In genomic region chr2:9614562-9614961, GRCh38 we compare ENCODE assay signal across 23 cellular contexts. TPM values are rescaled to one million over a fixed set of nuclear protein-coding genes. Genes with fewer than 3 reads are reported as not detected.
DNase-seq lines count a peak whose midpoint lies in the region; ATAC-seq, FAIRE-seq and TF ChIP-seq lines count a peak whose summit lies in the region.
"Had no signal": no experiment of that assay in that cellular context is flagged by ENCODE, and none has a peak within 500 bp of the region (broad histone marks: within the 10 kb centered on the region; RNA-seq: fewer than 3 reads in every experiment).

No MANE protein-coding gene starts in this region.

- no peaks in the 10 kb centered on the region for H3K27me3 ChIP-seq in BLaER1
- H3K27me3 ChIP-seq: MG63 had no signal

- no peak for TF ChIP-seq POLR2A in A549 (IDR thresholded peaks at IDR 0.05; ENCODE audit: low read length)

- TF ChIP-seq RAD21 in A549 (conservative IDR thresholded peaks at IDR 0.05 in 1 of 2, IDR thresholded peaks at IDR 0.05 in 1 of 2) = no peak

- TF ChIP-seq EP300 in A549 (IDR thresholded peaks at IDR 0.05) = no peak

- H3K4me1 Mint-ChIP-seq in natural killer cell = peaks cover 89 to 97% of the 10 kb centered on the region in 2 donors
- H3K4me1 Mint-ChIP-seq in activated CD8-positive, alpha-beta T cell treated with anti-CD3 and anti-CD28 coated beads, Interleukin-2, amount 10 ng/mL, durations not matched to agents 7 days and 5 days (ENCODE audit: low read depth) = peaks cover 82% of the 10 kb centered on the region

- CTCF ChIA-PET in A549 (lab: Yijun Ruan, JAX) = interaction anchor here (0.5 to 1.7 kb wide), 7 partner anchors 9 to 185 kb away, joined by 3 to 7 read pairs (median 4); no protein-coding TSS in a partner anchor
- CTCF ChIA-PET in activated CD8-positive, alpha-beta T cell treated with anti-CD3 and anti-CD28 coated beads, Interleukin-2, amount 10 ng/mL, durations not matched to agents 7 days and 5 days (lab: Charles Lee) = interaction anchor here (0.8 to 1.7 kb wide), 3 partner anchors 15 to 19 kb away, joined by 3 to 6 read pairs (median 3); partner anchors contain the start of gene YWHAQ

- peaks cover 71% of the 10 kb centered on the region for H3K36me3 ChIP-seq in BLaER1
- H3K36me3 ChIP-seq in SK-N-MC (ENCODE audit: insufficient read depth, low read length) = peaks cover 68% of the 10 kb centered on the region

- no peak overlapping the region for H3K4me2 ChIP-seq in A549
- H3K4me2 ChIP-seq in BLaER1 = 0 out of 2 replicates have a peak overlapping the region, but pooled peaks have one; percentile 53

- H3K27ac ChIP-seq in A549 (no peak overlapping the region), BLaER1 (no peak overlapping the region), SK-N-MC (peak overlapping the region; percentile 68)
- H3K27ac ChIP-seq: C4-2B had no signal

- 85% methylated on average over 3 of the region's 3 CpGs for WGBS in A549 (ENCODE audit: missing lambda C conversion rate)

- FAIRE-seq in A549 (lab: Jason Lieb, UNC) = peak; percentile 36
- FAIRE-seq: D721Med, H1 had no signal

- H3K27ac Mint-ChIP-seq in natural killer cell = peak overlapping the region; percentile 87 to 93
- no peak overlapping the region for H3K27ac Mint-ChIP-seq in activated CD8-positive, alpha-beta T cell treated with anti-CD3 and anti-CD28 coated beads, Interleukin-2, amount 10 ng/mL, durations not matched to agents 7 days and 5 days

- TF ChIP-seq CTCF in A549 (IDR thresholded peaks at IDR 0.05) = no peak
- no peak for TF ChIP-seq CTCF in natural killer cell (IDR thresholded peaks at IDR 0.05)

- no peaks in the 10 kb centered on the region for H3K27me3 Mint-ChIP-seq in natural killer cell (ENCODE audit: low read depth in 2 of 2)
- no peaks in the 10 kb centered on the region for H3K27me3 Mint-ChIP-seq in activated CD8-positive, alpha-beta T cell treated with anti-CD3 and anti-CD28 coated beads, Interleukin-2, amount 10 ng/mL, durations not matched to agents 7 days and 5 days (ENCODE audit: low read depth)

- H3K4me3 ChIP-seq in A549 = no peak overlapping the region
- no peak overlapping the region for H3K4me3 ChIP-seq in BLaER1
- H3K4me3 ChIP-seq in SK-N-MC = 0 out of 2 replicates have a peak overlapping the region, but pooled peaks have one; percentile 51
- H3K4me3 ChIP-seq: MG63 had no signal

- peaks cover 100% of the 10 kb centered on the region for H4K20me1 ChIP-seq in BLaER1

- no peak for DNase-seq in A549 (ENCODE audit: low read depth in 1 of 2, low spot score in 1 of 2)
- no peak for DNase-seq in SK-N-MC (ENCODE audit: low read depth, low spot score)
- no peak for DNase-seq in natural killer cell
- no peak for DNase-seq in C1 segment of cervical spinal cord (lab: John Stamatoyannopoulos, UW)
- DNase-seq in activated CD8-positive, alpha-beta T cell treated with anti-CD3 and anti-CD28 coated beads, Interleukin-2, amount 10 ng/mL, durations not matched to agents 7 days and 5 days = no peak
- DNase-seq: ACHN, DMS53, GDM1, Kasumi-1, MG63, NCI-H1048, NCI-H1417 treated with DMSO at 0.1 percent for 48 hours, NCI-H187, NCI-H2107, NCI-H446 treated with DMSO at 0.1 percent for 48 hours, NCI-H526 treated with DMSO at 0.1 percent for 48 hours, OCI-M1, Right ventricle myocardium superior had no signal

- H3K9me3 ChIP-seq in A549 (no peaks in the 10 kb centered on the region), BLaER1 (no peaks in the 10 kb centered on the region), SK-N-MC (ENCODE audit: low read depth, low read length) (no peaks in the 10 kb centered on the region; the same call in 1 of the 2 replicates)
- H3K9me3 ChIP-seq: MG63 had no signal

- intact Hi-C loops in natural killer cell (cut with micrococcal nuclease) = loop anchor here (5.0 kb wide), 1 partner anchor 57 kb away; the partner anchor contains the start of gene ADAM17

- H3K4me3 Mint-ChIP-seq in natural killer cell = peak overlapping the region; percentile 7
- H3K4me3 Mint-ChIP-seq in activated CD8-positive, alpha-beta T cell treated with anti-CD3 and anti-CD28 coated beads, Interleukin-2, amount 10 ng/mL, durations not matched to agents 7 days and 5 days = no peak overlapping the region

- H3K4me1 ChIP-seq in A549 (peaks cover 79% of the 10 kb centered on the region), BLaER1 (peaks cover 100% of the 10 kb centered on the region)

- no peaks in the 10 kb centered on the region for H3K36me3 Mint-ChIP-seq in natural killer cell
- peaks cover 50% of the 10 kb centered on the region for H3K36me3 Mint-ChIP-seq in activated CD8-positive, alpha-beta T cell treated with anti-CD3 and anti-CD28 coated beads, Interleukin-2, amount 10 ng/mL, durations not matched to agents 7 days and 5 days (ENCODE audit: low read depth)

- H3K9ac ChIP-seq in BLaER1 = no peak overlapping the region
- no peak overlapping the region for H3K9ac ChIP-seq in SK-N-MC (ENCODE audit: insufficient read length)

- ATAC-seq in A549 (no peak), natural killer cell (no peak), GM19452 (IDR thresholded peaks at IDR 0.05; ENCODE audit: unreplicated experiment) (no peak)
- ATAC-seq in activated CD8-positive, alpha-beta T cell treated with anti-CD3 and anti-CD28 coated beads, Interleukin-2, amount 10 ng/mL, durations not matched to agents 7 days and 5 days = no peak

- no peaks in the 10 kb centered on the region for H3K9me3 Mint-ChIP-seq in natural killer cell
- H3K9me3 Mint-ChIP-seq in activated CD8-positive, alpha-beta T cell treated with anti-CD3 and anti-CD28 coated beads, Interleukin-2, amount 10 ng/mL, durations not matched to agents 7 days and 5 days (ENCODE audit: insufficient read depth) = no peaks in the 10 kb centered on the region

- POLR2A ChIA-PET in A549 (lab: Yijun Ruan, JAX) = interaction anchor here (2.1 kb wide), 1 partner anchor 16 kb away, joined by 10 read pairs; the partner anchor contains the start of gene YWHAQ
- POLR2A ChIA-PET in activated CD8-positive, alpha-beta T cell treated with anti-CD3 and anti-CD28 coated beads, Interleukin-2, amount 10 ng/mL, durations not matched to agents 7 days and 5 days (lab: Charles Lee) = interaction anchor here (0.6 to 2.2 kb wide), 3 partner anchors 16 to 43 kb away, joined by 3 to 5 read pairs (median 3); partner anchors contain the start of gene YWHAQ

TF ChIP-seq in A549, 52 proteins besides CTCF, POLR2A, EP300 and RAD21:
- TF ChIP-seq REST (IDR thresholded peaks at IDR 0.05) (no peak), NFE2L2 (conservative IDR thresholded peaks at IDR 0.05; ENCODE audit: low read length) (no peak), RARB (CRISPR knock-in tag; IDR thresholded peaks at IDR 0.05) (no peak)

RNA-seq across cellular contexts. Expression of gene YWHAQ, which starts 16.2 kb away (rescaled TPM):
- 672 and 833 TPM in 2 replicates for polyA plus RNA-seq in A549 (2011; rRNA removed)
- polyA plus RNA-seq in A549 (2012; cell fraction: cytosol; rRNA removed) = 326 and 355 TPM in 2 replicates
- 176 and 207 TPM in 2 replicates for polyA plus RNA-seq in A549 (2012; cell fraction: nucleus; rRNA removed)
- 661 to 703 TPM (median 686 TPM) in 3 replicates for polyA plus RNA-seq in A549 (2017; fragmentation: RNase III; extraction: RNeasy Plus Mini Kit Qiagen cat#74134 plus additional on column Dnase treatment)
- 310 and 393 TPM in 2 replicates for polyA minus RNA-seq in A549 (2011; rRNA and poly(A)+ RNA removed)
- total RNA-seq in natural killer cell = 100 to 1,000 TPM; 227 to 240 (median 238) TPM
- total RNA-seq in activated CD8-positive, alpha-beta T cell treated with anti-CD3 and anti-CD28 coated beads, Interleukin-2, amount 10 ng/mL, durations not matched to agents 7 days and 5 days = 100 to 1,000 TPM; 292 to 315 TPM

RNA-seq across cellular contexts. Expression of gene ADAM17, which starts 58.9 kb away (rescaled TPM):
- polyA plus RNA-seq in A549 (2011; rRNA removed) = 33.0 and 33.1 TPM in 2 replicates
- polyA plus RNA-seq in A549 (2012; cell fraction: cytosol; rRNA removed) = 11.7 and 11.8 TPM in 2 replicates
- polyA plus RNA-seq in A549 (2012; cell fraction: nucleus; rRNA removed) = 17.7 and 21.0 TPM in 2 replicates
- polyA plus RNA-seq in A549 (2017; fragmentation: RNase III; extraction: RNeasy Plus Mini Kit Qiagen cat#74134 plus additional on column Dnase treatment) = 36.0 to 39.1 TPM (median 38.1 TPM) in 3 replicates
- polyA minus RNA-seq in A549 (2011; rRNA and poly(A)+ RNA removed) = 29.7 and 30.1 TPM in 2 replicates
- total RNA-seq in natural killer cell = 10 to 100 TPM; 44.0 to 53.8 (median 46.8) TPM
- 10 to 100 TPM; 20.7 to 25.0 TPM for total RNA-seq in activated CD8-positive, alpha-beta T cell treated with anti-CD3 and anti-CD28 coated beads, Interleukin-2, amount 10 ng/mL, durations not matched to agents 7 days and 5 days
